9 cellular contexts compared by ENCODE assay signal in the genomic region with DNA sequence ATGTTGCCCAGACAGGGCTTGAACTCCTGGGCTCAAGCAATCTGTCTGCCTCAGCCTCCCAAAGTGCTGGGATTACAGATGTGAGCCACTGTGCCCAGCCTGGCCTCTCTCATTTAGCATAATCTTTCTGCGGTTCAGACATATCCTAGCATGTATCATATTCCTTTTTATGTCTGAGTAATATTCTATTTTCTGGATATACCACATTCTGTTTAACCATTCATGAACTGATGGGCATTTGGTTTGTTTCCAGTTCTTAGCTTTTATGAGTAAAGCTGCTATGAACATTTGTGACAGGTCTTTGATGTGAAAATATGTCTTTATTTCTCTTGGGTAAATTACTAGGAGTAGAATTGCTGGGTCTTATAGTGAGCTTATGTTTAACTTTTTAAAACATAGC. TPM values are rescaled to one million over a fixed set of nuclear protein-coding genes. Genes with fewer than 3 reads are reported as not detected.
"Had no signal": no experiment of that assay in that cellular context is flagged by ENCODE, and none has a peak within 500 bp of the region (broad histone marks: within the 10 kb centered on the region; RNA-seq: fewer than 3 reads in every experiment).

No MANE protein-coding gene starts in this region.

- DNase-seq: GDM1, GF-D8 had no signal

- ATAC-seq: GM12878 had no signal

- H3K4me3 ChIP-seq: GM12878 had no signal

- FAIRE-seq: G401.6, GM12878, GM12891, GM12892, GM18507, GM19239 had no signal

RNA-seq across cellular contexts. Expression of a gene that starts 23.5 kb away (rescaled TPM):
- total RNA-seq: G401 had no signal
